13 cellular contexts compared by ENCODE assay signal in genomic region chr21:14543983-14544382, GRCh38. TPM values are rescaled to one million over a fixed set of nuclear protein-coding genes. Genes with fewer than 3 reads are reported as not detected.
A peak's percentile ranks its signal among the peaks of the same experiment; 100 is the strongest.
DNase-seq lines count a peak whose midpoint lies in the region; ATAC-seq, FAIRE-seq and TF ChIP-seq lines count a peak whose summit lies in the region.
"Had no signal": no experiment of that assay in that cellular context is flagged by ENCODE, and none has a peak within 500 bp of the region (broad histone marks: within the 10 kb centered on the region; RNA-seq: fewer than 3 reads in every experiment).

No MANE protein-coding gene starts in this region.

- H3K4me1 Mint-ChIP-seq in T-helper 1 cell treated with Interleukin-12 subunit alpha and Interleukin-12 subunit beta and Interleukin-4 antibody, amounts not matched to agents 30 μg/mL and 1 μg/mL, for 36 hours (ENCODE audit: low read depth) = peaks cover 56% of the 10 kb centered on the region

- peaks cover 40% of the 10 kb centered on the region for H3K36me3 Mint-ChIP-seq in T-helper 1 cell treated with Interleukin-12 subunit alpha and Interleukin-12 subunit beta and Interleukin-4 antibody, amounts not matched to agents 30 μg/mL and 1 μg/mL, for 36 hours (ENCODE audit: low read depth)

- CTCF ChIA-PET in GM12878 (lab: Yijun Ruan, JAX) = interaction anchor here (1.0 to 2.4 kb wide), 4 partner anchors 11 to 92 kb away, joined by 3 to 7 read pairs (median 4); no protein-coding TSS in a partner anchor

- H3K9ac ChIP-seq in OCI-LY1 (ENCODE audit: low read length) (peak overlapping the region; percentile 69; the same call in 1 of the 2 replicates), GM12878 (ENCODE audit: control insufficient read depth, insufficient read depth, low read length) (peak overlapping the region; percentile 81)
- H3K9ac ChIP-seq: SK-N-SH had no signal

- H3K27ac Mint-ChIP-seq in T-helper 1 cell treated with Interleukin-12 subunit alpha and Interleukin-12 subunit beta and Interleukin-4 antibody, amounts not matched to agents 30 μg/mL and 1 μg/mL, for 36 hours = peak overlapping the region; percentile 90

- peak overlapping the region; percentile 86 for H3K4me2 ChIP-seq in OCI-LY1 (ENCODE audit: low read length)
- peak overlapping the region; percentile 45 for H3K4me2 ChIP-seq in GM12878 (ENCODE audit: control insufficient read depth, insufficient read depth)
- H3K4me2 ChIP-seq: SK-N-SH had no signal

- FAIRE-seq in GM12878 (lab: Jason Lieb, UNC) = no peak

- in situ Hi-C loops in GM12878 (cut with MboI) = no loop called here

- no peak for TF ChIP-seq EP300 in GM12878 (IDR thresholded peaks at IDR 0.05; ENCODE audit: borderline replicate concordance in 1 of 2, control insufficient read depth in 1 of 2, low read depth in 2 of 2, low read length in 2 of 2)

- H2AFZ ChIP-seq in OCI-LY1 (ENCODE audit: low read length) (no peak overlapping the region), GM12878 (ENCODE audit: control insufficient read depth, low read depth, low read length) (no peak overlapping the region)

- no peaks in the 10 kb centered on the region for H3K27me3 Mint-ChIP-seq in T-helper 1 cell treated with Interleukin-12 subunit alpha and Interleukin-12 subunit beta and Interleukin-4 antibody, amounts not matched to agents 30 μg/mL and 1 μg/mL, for 36 hours (ENCODE audit: low read depth)

- H3K27ac ChIP-seq in OCI-LY1 (ENCODE audit: low read depth, low read length, poor library complexity, severe bottlenecking) (peak overlapping the region; percentile 36), GM12878 (ENCODE audit: control insufficient read depth, insufficient read depth) (peak overlapping the region; percentile 87), neutrophil (peak overlapping the region; percentile 89)

- no peak for ATAC-seq in GM12878

- SMC1A ChIA-PET in GM12878 (lab: Charles Lee; ENCODE audit: uncharacterized antibody, unreplicated experiment) = interaction anchor here (0.6 to 11.3 kb wide), 7 partner anchors 14 to 192 kb away, joined by 3 to 120 read pairs (median 9); no protein-coding TSS in a partner anchor

- intact Hi-C loops in GM12878 (cut with micrococcal nuclease; ENCODE audit: unreplicated experiment) = loop anchor here (10.0 kb wide), 2 partner anchors 331 to 521 kb away; partner anchors contain the start of gene NRIP1

- RAD21 ChIA-PET in GM12878 (lab: Charles Lee; ENCODE audit: unreplicated experiment) = interaction anchor here (1.4 to 7.5 kb wide), 6 partner anchors 11 to 143 kb away, joined by 4 to 63 read pairs (median 26); no protein-coding TSS in a partner anchor

- H3F3A ChIP-seq in OCI-LY1 (ENCODE audit: insufficient read depth, low read length) = no peaks in the 10 kb centered on the region

- H3K9me3 Mint-ChIP-seq in T-helper 1 cell treated with Interleukin-12 subunit alpha and Interleukin-12 subunit beta and Interleukin-4 antibody, amounts not matched to agents 30 μg/mL and 1 μg/mL, for 36 hours = peaks cover 9% of the 10 kb centered on the region

- no TSS peak for BruUV-seq in GM12878 (replicated peaks; lab: Mats Ljungman, UMichigan)

- TF ChIP-seq CTCF in OCI-LY1 (IDR thresholded peaks at IDR 0.05; ENCODE audit: low read length) (no peak), GM12878 (IDR thresholded peaks at IDR 0.05 in 2 of 3, conservative IDR thresholded peaks at IDR 0.05 in 1 of 3; ENCODE audit: control insufficient read depth in 2 of 3, extremely low read depth in 1 of 3, insufficient read depth in 1 of 3, low read depth in 3 of 3, low read length in 3 of 3) (no peak), neutrophil (IDR thresholded peaks at IDR 0.05) (no peak)

- H3K4me1 ChIP-seq in OCI-LY1 (ENCODE audit: insufficient read depth, low read length, severe bottlenecking) = peaks cover 68% of the 10 kb centered on the region
- H3K4me1 ChIP-seq in GM12878 (ENCODE audit: control insufficient read depth, insufficient read depth, low read length) = peaks cover 12% of the 10 kb centered on the region; the same call in 1 of the 2 replicates
- peaks cover 62 to 75% of the 10 kb centered on the region in 2 experiments for H3K4me1 ChIP-seq in neutrophil (ENCODE audit: control insufficient read depth in 1 of 2, insufficient read depth in 1 of 2, low read depth in 1 of 2, low read length in 1 of 2)
- H3K4me1 ChIP-seq: Caco-2 had no signal

- H3K27me3 ChIP-seq in OCI-LY1 (ENCODE audit: insufficient read depth, low read length) (no peaks in the 10 kb centered on the region), GM12878 (replicated peaks in 1 of 2; ENCODE audit: control insufficient read depth in 2 of 2, insufficient read depth in 2 of 2, low read length in 1 of 2) (no peaks in the 10 kb centered on the region), neutrophil (no peaks in the 10 kb centered on the region)

- H3K4me3 ChIP-seq in OCI-LY1 (ENCODE audit: low read depth, low read length, poor library complexity, severe bottlenecking) (peak overlapping the region; percentile 66), GM12878 (peak overlapping the region; percentile 76), neutrophil (ENCODE audit: low read depth in 1 of 2, low read length in 1 of 2) (peak overlapping the region; percentile 63 to 87)

- H3K9me3 ChIP-seq in OCI-LY1 (ENCODE audit: low read length) (no peaks in the 10 kb centered on the region), GM12878 (replicated peaks; ENCODE audit: control insufficient read depth, insufficient read depth, low read length) (peaks cover under 1% of the 10 kb centered on the region; the same call in 2 of the 3 replicates), neutrophil (no peaks in the 10 kb centered on the region)
- H3K9me3 ChIP-seq: Caco-2 had no signal

- H3K4me3 Mint-ChIP-seq in T-helper 1 cell treated with Interleukin-12 subunit alpha and Interleukin-12 subunit beta and Interleukin-4 antibody, amounts not matched to agents 30 μg/mL and 1 μg/mL, for 36 hours = peak overlapping the region; percentile 94

- H3K79me2 ChIP-seq in OCI-LY1 (ENCODE audit: insufficient read depth, low read length) (peaks cover 40% of the 10 kb centered on the region), GM12878 (ENCODE audit: control insufficient read depth, insufficient read depth, low read length) (peaks cover 61% of the 10 kb centered on the region)

- H3K36me3 ChIP-seq in OCI-LY1 (ENCODE audit: insufficient read depth, low read length) (no peaks in the 10 kb centered on the region), GM12878 (ENCODE audit: control insufficient read depth in 2 of 2, insufficient read depth in 2 of 2, low read length in 1 of 2) (no peaks in the 10 kb centered on the region; a peak in 1 of 4 replicates), neutrophil (no peaks in the 10 kb centered on the region)

- no peak for TF ChIP-seq RAD21 in GM12878 (IDR thresholded peaks at IDR 0.05; ENCODE audit: insufficient read depth, low read depth, low read length)

- no peak for TF ChIP-seq POLR2A in GM12878 (IDR thresholded peaks at IDR 0.05; ENCODE audit: low read depth, low read length)

- H4K20me1 ChIP-seq in OCI-LY1 (ENCODE audit: insufficient read depth, low read length) = no peaks in the 10 kb centered on the region
- no peaks in the 10 kb centered on the region for H4K20me1 ChIP-seq in GM12878 (ENCODE audit: control insufficient read depth, insufficient read depth)

- no peak for DNase-seq in T-helper 1 cell
- no peak for DNase-seq in GM12878 (ENCODE audit: low read depth, low spot score)
- DNase-seq in NCI-H1436 treated with DMSO at 0.1 percent for 48 hours (lab: John Stamatoyannopoulos, UW) = no peak
- DNase-seq in hepatic stellate cell (ENCODE audit: low spot score) = no peak
- no peak for DNase-seq in NCI-H1105 (lab: John Stamatoyannopoulos, UW)
- DNase-seq: 8988T, anterior cingulate cortex, Caco-2, KG1, SK-N-SH had no signal

- POLR2A ChIA-PET in GM12878 (lab: Charles Lee) = no interaction called here

- no peaks in the 10 kb centered on the region for H3K9me2 ChIP-seq in OCI-LY1 (ENCODE audit: low read depth, low read length)
- H3K9me2 ChIP-seq: SK-N-SH had no signal

- WGBS in GM12878 (ENCODE audit: insufficient coverage, insufficient replicate concordance, low lambda C conversion rate, missing lambda C conversion rate) = 42% methylated on average over 5 of the region's 5 CpGs

TF ChIP-seq in GM12878, 131 proteins besides CTCF, POLR2A, EP300 and RAD21 (continues in another document):
- TF ChIP-seq BHLHE40 (IDR thresholded peaks at IDR 0.05; ENCODE audit: borderline replicate concordance in 1 of 2, low read depth in 2 of 2, low read length in 1 of 2) = peak in 1 of 2 experiments; percentile 67; a peak in 1 of 4 replicates
- TF ChIP-seq HDGF (IDR thresholded peaks at IDR 0.05) = no peak
- no peak for TF ChIP-seq USF2 (IDR thresholded peaks at IDR 0.05; ENCODE audit: borderline replicate concordance, low read depth, low read length)
- no peak for TF ChIP-seq SRF (IDR thresholded peaks at IDR 0.05; ENCODE audit: low read depth in 2 of 2, low read length in 2 of 2)
- no peak for TF ChIP-seq IRF4 (IDR thresholded peaks at IDR 0.05; ENCODE audit: low read depth, low read length)

RNA-seq across cellular contexts. Expression of gene SAMSN1, which starts 2.1 kb away (rescaled TPM):
- 258 and 276 TPM in 2 replicates for total RNA-seq in GM12878 (2013; cell fraction: nucleolus; rRNA removed)
- total RNA-seq in GM12878 (2014; rRNA removed) (42.2 and 59.8 TPM in 2 replicates), GM12878 (2014; rRNA removed; fragmentation: Illumina TruSeq; extraction: Trizol) (85.6 and 86.2 TPM in 2 replicates), GM12878 (2021) (40.0 and 45.5 TPM in 2 replicates)
- 26.8 TPM for polyA plus RNA-seq in GM12878 (2011; ENCODE audit: low read depth)
- polyA plus RNA-seq in GM12878 (2011; rRNA removed) (23.2 and 34.1 TPM in 2 replicates), GM12878 (2014; fragmentation: Illumina TruSeq; extraction: Trizol) (84.1 and 112 TPM in 2 replicates), GM12878 (2014; fragmentation: Nextera tagmentation; extraction: Ambion mirVana) (100 to 1,000 TPM in 1 of 2 experiments, 10 to 100 TPM in 1; 90.4 to 102 TPM), GM12878 (2014; rRNA removed) (38.0 and 45.2 TPM in 2 replicates), GM12878 (2016; fragmentation: Nextera tagmentation; extraction: Ambion mirVana) (10 to 100 TPM; 39.5 to 44.5 TPM)
- polyA plus RNA-seq in GM12878 (2011; cell fraction: cytosol; rRNA removed) = 5.8 and 6.9 TPM in 2 replicates
- polyA plus RNA-seq in GM12878 (2011; cell fraction: nucleus; rRNA removed) = 11.4 and 11.5 TPM in 2 replicates
- 37.7 and 72.2 TPM in 2 replicates for polyA plus RNA-seq in GM12878 (2012)
- 8.3 and 15.2 TPM in 2 replicates for polyA minus RNA-seq in GM12878 (2011; rRNA and poly(A)+ RNA removed)
- 3.3 and 9.0 TPM in 2 replicates for polyA minus RNA-seq in GM12878 (2011; cell fraction: cytosol; rRNA and poly(A)+ RNA removed)
- 7.1 and 7.3 TPM in 2 replicates for polyA minus RNA-seq in GM12878 (2011; cell fraction: nucleus; rRNA and poly(A)+ RNA removed)
- total RNA-seq: Caco-2 had no signal
- polyA plus RNA-seq: SK-N-SH had no signal

Comparison
In these comparisons a context has a peak if more than half of its experiments do, and no peak if none do; other contexts are left out.
1. H3K27ac ChIP-seq: peak in every context shown above with its lines; median percentile 89 in neutrophil; 87 in GM12878; 36 in OCI-LY1.